ENCODE assay signal across 17 cellular contexts in the genomic region with DNA sequence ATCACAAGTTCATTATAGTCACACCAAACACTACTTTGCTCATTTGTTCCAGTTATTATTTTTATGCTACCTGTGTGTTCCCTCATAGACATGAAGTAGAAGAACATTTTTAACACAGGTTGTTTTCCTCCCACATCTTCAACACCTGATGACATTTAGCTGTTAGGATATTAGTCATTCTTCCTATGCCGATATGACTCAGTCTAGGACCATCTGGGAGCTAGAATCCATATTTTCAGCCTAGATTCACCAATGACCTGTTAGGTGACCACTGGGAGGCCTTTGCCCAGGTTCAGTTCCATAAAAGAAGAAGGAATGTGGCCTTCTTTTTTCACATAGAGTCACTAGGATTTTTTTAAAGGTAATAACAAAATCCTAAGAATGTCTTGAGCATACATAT.
DNase-seq lines count a peak whose midpoint lies in the region; FAIRE-seq and TF ChIP-seq lines count a peak whose summit lies in the region.
"Had no signal": no experiment of that assay in that cellular context is flagged by ENCODE, and none has a peak within 500 bp of the region (broad histone marks: within the 10 kb centered on the region; RNA-seq: fewer than 3 reads in every experiment).

No MANE protein-coding gene starts in this region.

- no peaks in the 10 kb centered on the region for H3K27me3 ChIP-seq in astrocyte (ENCODE audit: insufficient read depth, low read length)
- H3K27me3 ChIP-seq: SJSA1 had no signal

- H3K36me3 Mint-ChIP-seq in activated CD4-positive, alpha-beta T cell treated with anti-CD3 and anti-CD28 coated beads, Interleukin-2, amount 10 ng/mL, durations not matched to agents 24 days and 14 days (ENCODE audit: low read depth): peaks cover 1% of the 10 kb centered on the region
- H3K36me3 Mint-ChIP-seq in astrocyte (ENCODE audit: low read depth, unreplicated experiment): no peaks in the 10 kb centered on the region

- no peaks in the 10 kb centered on the region for H3K79me2 ChIP-seq in astrocyte (ENCODE audit: insufficient read depth, low read length)

- no peak overlapping the region for H3K27ac Mint-ChIP-seq in activated CD4-positive, alpha-beta T cell treated with anti-CD3 and anti-CD28 coated beads, Interleukin-2, amount 10 ng/mL, durations not matched to agents 24 days and 14 days
- H3K27ac Mint-ChIP-seq in astrocyte (ENCODE audit: unreplicated experiment): no peak overlapping the region
- H3K27ac Mint-ChIP-seq: B cell, HFFc6 had no signal

- H3K9me3 Mint-ChIP-seq in activated CD4-positive, alpha-beta T cell treated with anti-CD3 and anti-CD28 coated beads, Interleukin-2, amount 10 ng/mL, durations not matched to agents 24 days and 14 days: no peaks in the 10 kb centered on the region
- H3K9me3 Mint-ChIP-seq in astrocyte (ENCODE audit: unreplicated experiment): no peaks in the 10 kb centered on the region

- no peak overlapping the region for H3K9ac ChIP-seq in astrocyte (ENCODE audit: low read length)

- FAIRE-seq in astrocyte (lab: Jason Lieb, UNC) (no peak), urothelium cell line (lab: Jason Lieb, UNC) (no peak), GM12892 (lab: Jason Lieb, UNC) (no peak)
- FAIRE-seq: H54 had no signal

- intact Hi-C loops in activated CD4-positive, alpha-beta T cell treated with anti-CD3 and anti-CD28 coated beads, Interleukin-2, amount 10 ng/mL, durations not matched to agents 24 days and 14 days (cut with micrococcal nuclease): no loop called here

- peak; percentile 37 for DNase-seq in activated CD4-positive, alpha-beta T cell treated with anti-CD3 and anti-CD28 coated beads, Interleukin-2, amount 10 ng/mL, durations not matched to agents 24 days and 14 days
- DNase-seq in activated CD4-positive, alpha-beta T cell treated with anti-CD3 and anti-CD28 coated beads, Interleukin-2, amount 50 U/mL, for 4 hours: no peak
- peak; percentile 69 for DNase-seq in NCI-H345 treated with DMSO at 0.1 percent for 48 hours (lab: John Stamatoyannopoulos, UW; ENCODE audit: unreplicated experiment)
- DNase-seq in astrocyte (ENCODE audit: low read depth): peak; percentile 1
- DNase-seq in urothelium cell line (ENCODE audit: low spot score): peak; percentile 17
- DNase-seq in NCI-H2029 treated with DMSO at 0.1 percent for 48 hours (lab: John Stamatoyannopoulos, UW): no peak
- DNase-seq in GM20000 (ENCODE audit: low spot score): no peak
- DNase-seq in GM12892 (ENCODE audit: insufficient read length): no peak
- DNase-seq: DMS 273 treated with DMSO at 0.1 percent for 48 hours, HFFc6, NCI-H1417 treated with DMSO at 0.1 percent for 48 hours, NCI-H510A, NCI-H82, PC-9 had no signal

- peaks cover 22% of the 10 kb centered on the region for H3K4me1 Mint-ChIP-seq in activated CD4-positive, alpha-beta T cell treated with anti-CD3 and anti-CD28 coated beads, Interleukin-2, amount 10 ng/mL, durations not matched to agents 24 days and 14 days
- H3K4me1 Mint-ChIP-seq in astrocyte (ENCODE audit: low read depth, unreplicated experiment): peaks cover 21% of the 10 kb centered on the region

- H2AFZ ChIP-seq in astrocyte (ENCODE audit: low read depth, low read length): no peak overlapping the region
- H2AFZ ChIP-seq: PC-9 had no signal

- no peaks in the 10 kb centered on the region for H3K9me3 ChIP-seq in astrocyte (ENCODE audit: insufficient read depth, low read depth, low read length)
- H3K9me3 ChIP-seq: SJSA1 had no signal

- H3K4me3 Mint-ChIP-seq in activated CD4-positive, alpha-beta T cell treated with anti-CD3 and anti-CD28 coated beads, Interleukin-2, amount 10 ng/mL, durations not matched to agents 24 days and 14 days: no peak overlapping the region
- no peak overlapping the region for H3K4me3 Mint-ChIP-seq in astrocyte (ENCODE audit: unreplicated experiment)
- H3K4me3 Mint-ChIP-seq: B cell, HFFc6 had no signal

- no peaks in the 10 kb centered on the region for H3K4me1 ChIP-seq in astrocyte (ENCODE audit: insufficient read depth, low read length)

- no peaks in the 10 kb centered on the region for H3K36me3 ChIP-seq in astrocyte (ENCODE audit: insufficient read depth, low read length)
- H3K36me3 ChIP-seq: SJSA1 had no signal

- H3K27ac ChIP-seq in astrocyte (ENCODE audit: low read depth, low read length): no peak overlapping the region
- H3K27ac ChIP-seq: PC-9, SJSA1 had no signal

- TF ChIP-seq POLR2A in GM12892 (IDR thresholded peaks at IDR 0.05; ENCODE audit: low read depth, low read length): no peak

- H3K4me3 ChIP-seq in astrocyte (ENCODE audit: insufficient read depth, low read depth, low read length): no peak overlapping the region
- H3K4me3 ChIP-seq: PC-9, SJSA1 had no signal

- H3K27me3 Mint-ChIP-seq in activated CD4-positive, alpha-beta T cell treated with anti-CD3 and anti-CD28 coated beads, Interleukin-2, amount 10 ng/mL, durations not matched to agents 24 days and 14 days: peaks cover 3% of the 10 kb centered on the region
- H3K27me3 Mint-ChIP-seq in astrocyte (ENCODE audit: low read depth, unreplicated experiment): no peaks in the 10 kb centered on the region
- H3K27me3 Mint-ChIP-seq: B cell had no signal

- H4K20me1 ChIP-seq in astrocyte (ENCODE audit: insufficient read depth, low read length): no peaks in the 10 kb centered on the region

- H3K4me2 ChIP-seq in astrocyte (ENCODE audit: low read length): no peak overlapping the region
- H3K4me2 ChIP-seq: PC-9 had no signal

- TF ChIP-seq CTCF in astrocyte (IDR thresholded peaks at IDR 0.05; ENCODE audit: insufficient read depth, low read depth, low read length) (no peak), GM20000 (IDR thresholded peaks at IDR 0.05; ENCODE audit: extremely low read depth, missing control alignments) (no peak)

Comparison
In these comparisons a context has a peak if more than half of its experiments do, and no peak if none do; other contexts are left out.
1. DNase-seq: peak in activated CD4-positive, alpha-beta T cell treated with anti-CD3 and anti-CD28 coated beads, Interleukin-2, amount 10 ng/mL, durations not matched to agents 24 days and 14 days (single experiment), NCI-H345 treated with DMSO at 0.1 percent for 48 hours (single experiment), astrocyte (single experiment) and urothelium cell line (single experiment); none in activated CD4-positive, alpha-beta T cell treated with anti-CD3 and anti-CD28 coated beads, Interleukin-2, amount 50 U/mL, for 4 hours (0 of 2), NCI-H2029 treated with DMSO at 0.1 percent for 48 hours (single experiment), GM20000 (single experiment) and GM12892 (single experiment).